Comparison of ENCODE assay signal across 1 cellular context in the genomic region with DNA sequence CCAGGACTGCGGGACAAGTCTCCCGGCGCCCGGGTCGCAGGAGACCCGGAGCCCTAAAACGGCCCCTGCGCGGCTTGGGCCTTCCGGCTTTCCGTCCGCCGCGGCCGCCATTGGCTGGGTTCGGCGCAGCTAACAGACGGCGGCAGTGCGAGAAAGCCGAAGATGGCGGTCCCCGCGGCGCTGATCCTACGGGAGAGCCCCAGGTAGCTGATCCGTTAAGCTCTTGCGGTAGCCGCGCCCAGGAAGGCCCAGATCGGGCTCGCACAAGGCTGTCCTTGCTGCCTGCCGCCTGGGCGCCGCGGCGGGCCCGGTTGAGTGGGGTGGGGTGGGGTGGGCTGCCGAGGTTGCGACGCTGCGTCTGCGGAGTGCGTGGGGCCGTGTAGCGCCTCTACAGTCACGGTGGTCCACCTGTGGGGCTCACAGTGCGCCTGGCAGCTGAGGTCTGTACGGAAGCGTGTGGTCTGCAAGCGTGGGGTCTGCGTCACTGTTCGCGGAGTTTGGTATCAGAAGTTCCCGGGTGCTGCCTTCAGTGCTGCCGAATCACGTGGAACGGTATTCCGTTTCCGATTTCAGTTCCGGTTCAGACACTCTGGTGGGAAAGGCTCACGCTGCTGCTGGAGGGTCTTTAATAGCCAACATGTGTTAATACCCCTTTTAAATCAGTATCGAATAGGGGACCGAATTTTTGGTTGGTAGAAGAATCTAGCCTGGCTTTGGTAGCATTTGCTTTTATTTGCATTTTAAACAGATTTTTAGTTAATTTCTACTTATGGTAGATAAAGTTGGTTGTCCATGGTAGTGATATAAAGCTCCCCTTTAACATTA.
TF ChIP-seq lines count a peak whose summit lies in the region.

A gene (plus strand): TSS at position 135 of the 825 bp plus-strand sequence.

TF ChIP-seq in GM12878, 131 proteins besides CTCF, POLR2A, EP300 and RAD21 (continued from another document and continues in another):
- TF ChIP-seq, protein P1, sequence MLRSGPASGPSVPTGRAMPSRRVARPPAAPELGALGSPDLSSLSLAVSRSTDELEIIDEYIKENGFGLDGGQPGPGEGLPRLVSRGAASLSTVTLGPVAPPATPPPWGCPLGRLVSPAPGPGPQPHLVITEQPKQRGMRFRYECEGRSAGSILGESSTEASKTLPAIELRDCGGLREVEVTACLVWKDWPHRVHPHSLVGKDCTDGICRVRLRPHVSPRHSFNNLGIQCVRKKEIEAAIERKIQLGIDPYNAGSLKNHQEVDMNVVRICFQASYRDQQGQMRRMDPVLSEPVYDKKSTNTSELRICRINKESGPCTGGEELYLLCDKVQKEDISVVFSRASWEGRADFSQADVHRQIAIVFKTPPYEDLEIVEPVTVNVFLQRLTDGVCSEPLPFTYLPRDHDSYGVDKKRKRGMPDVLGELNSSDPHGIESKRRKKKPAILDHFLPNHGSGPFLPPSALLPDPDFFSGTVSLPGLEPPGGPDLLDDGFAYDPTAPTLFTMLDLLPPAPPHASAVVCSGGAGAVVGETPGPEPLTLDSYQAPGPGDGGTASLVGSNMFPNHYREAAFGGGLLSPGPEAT (IDR thresholded peaks at IDR 0.05; ENCODE audit: low read depth), result peak; percentile 55; the same call in 1 of the 2 replicates
- peak; percentile 26; the same call in 1 of the 2 replicates for TF ChIP-seq CHD2 (IDR thresholded peaks at IDR 0.05; ENCODE audit: borderline replicate concordance, low read depth, low read length)
- TF ChIP-seq SREBF1 (IDR thresholded peaks at IDR 0.05; ENCODE audit: low read length), result no peak
- no peak for TF ChIP-seq NR2C2 (IDR thresholded peaks at IDR 0.05; ENCODE audit: borderline replicate concordance, control insufficient read depth, insufficient read length, low read depth)
- TF ChIP-seq KAT2A (conservative IDR thresholded peaks at IDR 0.05; ENCODE audit: control insufficient read depth, low read depth, low read length), result no peak
- TF ChIP-seq, protein P2, sequence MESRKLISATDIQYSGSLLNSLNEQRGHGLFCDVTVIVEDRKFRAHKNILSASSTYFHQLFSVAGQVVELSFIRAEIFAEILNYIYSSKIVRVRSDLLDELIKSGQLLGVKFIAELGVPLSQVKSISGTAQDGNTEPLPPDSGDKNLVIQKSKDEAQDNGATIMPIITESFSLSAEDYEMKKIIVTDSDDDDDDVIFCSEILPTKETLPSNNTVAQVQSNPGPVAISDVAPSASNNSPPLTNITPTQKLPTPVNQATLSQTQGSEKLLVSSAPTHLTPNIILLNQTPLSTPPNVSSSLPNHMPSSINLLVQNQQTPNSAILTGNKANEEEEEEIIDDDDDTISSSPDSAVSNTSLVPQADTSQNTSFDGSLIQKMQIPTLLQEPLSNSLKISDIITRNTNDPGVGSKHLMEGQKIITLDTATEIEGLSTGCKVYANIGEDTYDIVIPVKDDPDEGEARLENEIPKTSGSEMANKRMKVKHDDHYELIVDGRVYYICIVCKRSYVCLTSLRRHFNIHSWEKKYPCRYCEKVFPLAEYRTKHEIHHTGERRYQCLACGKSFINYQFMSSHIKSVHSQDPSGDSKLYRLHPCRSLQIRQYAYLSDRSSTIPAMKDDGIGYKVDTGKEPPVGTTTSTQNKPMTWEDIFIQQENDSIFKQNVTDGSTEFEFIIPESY (IDR thresholded peaks at IDR 0.05), result no peak
- TF ChIP-seq CHD4 (IDR thresholded peaks at IDR 0.05), result no peak
- TF ChIP-seq MTA2 (IDR thresholded peaks at IDR 0.05; ENCODE audit: low read depth), result peak; percentile 42
- no peak for TF ChIP-seq SMAD1 (IDR thresholded peaks at IDR 0.05; ENCODE audit: low read depth, partially characterized antibody)
- peak; percentile 46 for TF ChIP-seq HCFC1 (IDR thresholded peaks at IDR 0.05; ENCODE audit: low read length)
- peak in 1 of 2 experiments; percentile 96; a peak in 2 of 4 replicates for TF ChIP-seq ETV6 (conservative IDR thresholded peaks at IDR 0.05 in 1 of 2, IDR thresholded peaks at IDR 0.05 in 1 of 2; ENCODE audit: borderline replicate concordance in 1 of 2, low read depth in 1 of 2)
- peak; percentile 90 to 92 for TF ChIP-seq BHLHE40 (IDR thresholded peaks at IDR 0.05; ENCODE audit: borderline replicate concordance in 1 of 2, low read depth in 2 of 2, low read length in 1 of 2)
- TF ChIP-seq, protein P3, sequence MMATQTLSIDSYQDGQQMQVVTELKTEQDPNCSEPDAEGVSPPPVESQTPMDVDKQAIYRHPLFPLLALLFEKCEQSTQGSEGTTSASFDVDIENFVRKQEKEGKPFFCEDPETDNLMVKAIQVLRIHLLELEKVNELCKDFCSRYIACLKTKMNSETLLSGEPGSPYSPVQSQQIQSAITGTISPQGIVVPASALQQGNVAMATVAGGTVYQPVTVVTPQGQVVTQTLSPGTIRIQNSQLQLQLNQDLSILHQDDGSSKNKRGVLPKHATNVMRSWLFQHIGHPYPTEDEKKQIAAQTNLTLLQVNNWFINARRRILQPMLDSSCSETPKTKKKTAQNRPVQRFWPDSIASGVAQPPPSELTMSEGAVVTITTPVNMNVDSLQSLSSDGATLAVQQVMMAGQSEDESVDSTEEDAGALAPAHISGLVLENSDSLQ (IDR thresholded peaks at IDR 0.05), result peak; percentile 23; the same call in 1 of the 2 replicates
- peak; percentile 53; the same call in 1 of the 2 replicates for TF ChIP-seq TAF1 (IDR thresholded peaks at IDR 0.05; ENCODE audit: borderline replicate concordance, low read depth, low read length)
- TF ChIP-seq TCF3 (IDR thresholded peaks at IDR 0.05; ENCODE audit: borderline replicate concordance, insufficient read depth, low read depth, low read length), result peak; percentile 85
- no peak for TF ChIP-seq ASH2L (IDR thresholded peaks at IDR 0.05; ENCODE audit: borderline replicate concordance, low read depth)
- TF ChIP-seq TARDBP (IDR thresholded peaks at IDR 0.05; ENCODE audit: borderline replicate concordance), result 0 out of 2 replicates have a peak, but pooled peaks have one; percentile 25
- TF ChIP-seq, protein P4, sequence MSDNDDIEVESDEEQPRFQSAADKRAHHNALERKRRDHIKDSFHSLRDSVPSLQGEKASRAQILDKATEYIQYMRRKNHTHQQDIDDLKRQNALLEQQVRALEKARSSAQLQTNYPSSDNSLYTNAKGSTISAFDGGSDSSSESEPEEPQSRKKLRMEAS (IDR thresholded peaks at IDR 0.05; ENCODE audit: low read depth, low read length), result peak; percentile 74; the same call in 1 of the 2 replicates
- no peak for TF ChIP-seq SIX5 (IDR thresholded peaks at IDR 0.05; ENCODE audit: low read depth, low read length, severe bottlenecking)
- 0 out of 2 replicates have a peak, but pooled peaks have one; percentile 47 for TF ChIP-seq CHD1 (IDR thresholded peaks at IDR 0.05; ENCODE audit: low read depth, low read length)
- TF ChIP-seq LARP7 (IDR thresholded peaks at IDR 0.05), result peak; percentile 44; the same call in 1 of the 2 replicates
- TF ChIP-seq, protein P5, sequence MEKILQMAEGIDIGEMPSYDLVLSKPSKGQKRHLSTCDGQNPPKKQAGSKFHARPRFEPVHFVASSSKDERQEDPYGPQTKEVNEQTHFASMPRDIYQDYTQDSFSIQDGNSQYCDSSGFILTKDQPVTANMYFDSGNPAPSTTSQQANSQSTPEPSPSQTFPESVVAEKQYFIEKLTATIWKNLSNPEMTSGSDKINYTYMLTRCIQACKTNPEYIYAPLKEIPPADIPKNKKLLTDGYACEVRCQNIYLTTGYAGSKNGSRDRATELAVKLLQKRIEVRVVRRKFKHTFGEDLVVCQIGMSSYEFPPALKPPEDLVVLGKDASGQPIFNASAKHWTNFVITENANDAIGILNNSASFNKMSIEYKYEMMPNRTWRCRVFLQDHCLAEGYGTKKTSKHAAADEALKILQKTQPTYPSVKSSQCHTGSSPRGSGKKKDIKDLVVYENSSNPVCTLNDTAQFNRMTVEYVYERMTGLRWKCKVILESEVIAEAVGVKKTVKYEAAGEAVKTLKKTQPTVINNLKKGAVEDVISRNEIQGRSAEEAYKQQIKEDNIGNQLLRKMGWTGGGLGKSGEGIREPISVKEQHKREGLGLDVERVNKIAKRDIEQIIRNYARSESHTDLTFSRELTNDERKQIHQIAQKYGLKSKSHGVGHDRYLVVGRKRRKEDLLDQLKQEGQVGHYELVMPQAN (conservative IDR thresholded peaks at IDR 0.05), result peak; percentile 73
- peak; percentile 98 for TF ChIP-seq YY1 (IDR thresholded peaks at IDR 0.05; ENCODE audit: low read depth, low read length)
- TF ChIP-seq, protein P6, sequence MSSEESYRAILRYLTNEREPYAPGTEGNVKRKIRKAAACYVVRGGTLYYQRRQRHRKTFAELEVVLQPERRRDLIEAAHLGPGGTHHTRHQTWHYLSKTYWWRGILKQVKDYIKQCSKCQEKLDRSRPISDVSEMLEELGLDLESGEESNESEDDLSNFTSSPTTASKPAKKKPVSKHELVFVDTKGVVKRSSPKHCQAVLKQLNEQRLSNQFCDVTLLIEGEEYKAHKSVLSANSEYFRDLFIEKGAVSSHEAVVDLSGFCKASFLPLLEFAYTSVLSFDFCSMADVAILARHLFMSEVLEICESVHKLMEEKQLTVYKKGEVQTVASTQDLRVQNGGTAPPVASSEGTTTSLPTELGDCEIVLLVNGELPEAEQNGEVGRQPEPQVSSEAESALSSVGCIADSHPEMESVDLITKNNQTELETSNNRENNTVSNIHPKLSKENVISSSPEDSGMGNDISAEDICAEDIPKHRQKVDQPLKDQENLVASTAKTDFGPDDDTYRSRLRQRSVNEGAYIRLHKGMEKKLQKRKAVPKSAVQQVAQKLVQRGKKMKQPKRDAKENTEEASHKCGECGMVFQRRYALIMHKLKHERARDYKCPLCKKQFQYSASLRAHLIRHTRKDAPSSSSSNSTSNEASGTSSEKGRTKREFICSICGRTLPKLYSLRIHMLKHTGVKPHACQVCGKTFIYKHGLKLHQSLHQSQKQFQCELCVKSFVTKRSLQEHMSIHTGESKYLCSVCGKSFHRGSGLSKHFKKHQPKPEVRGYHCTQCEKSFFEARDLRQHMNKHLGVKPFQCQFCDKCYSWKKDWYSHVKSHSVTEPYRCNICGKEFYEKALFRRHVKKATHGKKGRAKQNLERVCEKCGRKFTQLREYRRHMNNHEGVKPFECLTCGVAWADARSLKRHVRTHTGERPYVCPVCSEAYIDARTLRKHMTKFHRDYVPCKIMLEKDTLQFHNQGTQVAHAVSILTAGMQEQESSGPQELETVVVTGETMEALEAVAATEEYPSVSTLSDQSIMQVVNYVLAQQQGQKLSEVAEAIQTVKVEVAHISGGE (CRISPR knock-in tag; IDR thresholded peaks at IDR 0.05), result no peak
- TF ChIP-seq SPI1 (IDR thresholded peaks at IDR 0.05; ENCODE audit: borderline replicate concordance, insufficient read depth, low read depth, low read length), result peak; percentile 66; the same call in 1 of the 2 replicates
- peak; percentile 72; the same call in 2 of the 3 replicates for TF ChIP-seq POU2F2 (IDR thresholded peaks at IDR 0.05; ENCODE audit: borderline replicate concordance, low read depth, low read length)
- TF ChIP-seq, protein P7, sequence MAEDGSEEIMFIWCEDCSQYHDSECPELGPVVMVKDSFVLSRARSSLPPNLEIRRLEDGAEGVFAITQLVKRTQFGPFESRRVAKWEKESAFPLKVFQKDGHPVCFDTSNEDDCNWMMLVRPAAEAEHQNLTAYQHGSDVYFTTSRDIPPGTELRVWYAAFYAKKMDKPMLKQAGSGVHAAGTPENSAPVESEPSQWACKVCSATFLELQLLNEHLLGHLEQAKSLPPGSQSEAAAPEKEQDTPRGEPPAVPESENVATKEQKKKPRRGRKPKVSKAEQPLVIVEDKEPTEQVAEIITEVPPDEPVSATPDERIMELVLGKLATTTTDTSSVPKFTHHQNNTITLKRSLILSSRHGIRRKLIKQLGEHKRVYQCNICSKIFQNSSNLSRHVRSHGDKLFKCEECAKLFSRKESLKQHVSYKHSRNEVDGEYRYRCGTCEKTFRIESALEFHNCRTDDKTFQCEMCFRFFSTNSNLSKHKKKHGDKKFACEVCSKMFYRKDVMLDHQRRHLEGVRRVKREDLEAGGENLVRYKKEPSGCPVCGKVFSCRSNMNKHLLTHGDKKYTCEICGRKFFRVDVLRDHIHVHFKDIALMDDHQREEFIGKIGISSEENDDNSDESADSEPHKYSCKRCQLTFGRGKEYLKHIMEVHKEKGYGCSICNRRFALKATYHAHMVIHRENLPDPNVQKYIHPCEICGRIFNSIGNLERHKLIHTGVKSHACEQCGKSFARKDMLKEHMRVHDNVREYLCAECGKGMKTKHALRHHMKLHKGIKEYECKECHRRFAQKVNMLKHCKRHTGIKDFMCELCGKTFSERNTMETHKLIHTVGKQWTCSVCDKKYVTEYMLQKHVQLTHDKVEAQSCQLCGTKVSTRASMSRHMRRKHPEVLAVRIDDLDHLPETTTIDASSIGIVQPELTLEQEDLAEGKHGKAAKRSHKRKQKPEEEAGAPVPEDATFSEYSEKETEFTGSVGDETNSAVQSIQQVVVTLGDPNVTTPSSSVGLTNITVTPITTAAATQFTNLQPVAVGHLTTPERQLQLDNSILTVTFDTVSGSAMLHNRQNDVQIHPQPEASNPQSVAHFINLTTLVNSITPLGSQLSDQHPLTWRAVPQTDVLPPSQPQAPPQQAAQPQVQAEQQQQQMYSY (CRISPR knock-in tag; IDR thresholded peaks at IDR 0.05), result no peak
- TF ChIP-seq EED (IDR thresholded peaks at IDR 0.05; ENCODE audit: low read depth), result peak; percentile 46; the same call in 1 of the 2 replicates
- no peak for TF ChIP-seq CEBPB (IDR thresholded peaks at IDR 0.05; ENCODE audit: borderline replicate concordance in 1 of 2, low read depth in 2 of 2, low read length in 2 of 2)
- TF ChIP-seq, protein P8, sequence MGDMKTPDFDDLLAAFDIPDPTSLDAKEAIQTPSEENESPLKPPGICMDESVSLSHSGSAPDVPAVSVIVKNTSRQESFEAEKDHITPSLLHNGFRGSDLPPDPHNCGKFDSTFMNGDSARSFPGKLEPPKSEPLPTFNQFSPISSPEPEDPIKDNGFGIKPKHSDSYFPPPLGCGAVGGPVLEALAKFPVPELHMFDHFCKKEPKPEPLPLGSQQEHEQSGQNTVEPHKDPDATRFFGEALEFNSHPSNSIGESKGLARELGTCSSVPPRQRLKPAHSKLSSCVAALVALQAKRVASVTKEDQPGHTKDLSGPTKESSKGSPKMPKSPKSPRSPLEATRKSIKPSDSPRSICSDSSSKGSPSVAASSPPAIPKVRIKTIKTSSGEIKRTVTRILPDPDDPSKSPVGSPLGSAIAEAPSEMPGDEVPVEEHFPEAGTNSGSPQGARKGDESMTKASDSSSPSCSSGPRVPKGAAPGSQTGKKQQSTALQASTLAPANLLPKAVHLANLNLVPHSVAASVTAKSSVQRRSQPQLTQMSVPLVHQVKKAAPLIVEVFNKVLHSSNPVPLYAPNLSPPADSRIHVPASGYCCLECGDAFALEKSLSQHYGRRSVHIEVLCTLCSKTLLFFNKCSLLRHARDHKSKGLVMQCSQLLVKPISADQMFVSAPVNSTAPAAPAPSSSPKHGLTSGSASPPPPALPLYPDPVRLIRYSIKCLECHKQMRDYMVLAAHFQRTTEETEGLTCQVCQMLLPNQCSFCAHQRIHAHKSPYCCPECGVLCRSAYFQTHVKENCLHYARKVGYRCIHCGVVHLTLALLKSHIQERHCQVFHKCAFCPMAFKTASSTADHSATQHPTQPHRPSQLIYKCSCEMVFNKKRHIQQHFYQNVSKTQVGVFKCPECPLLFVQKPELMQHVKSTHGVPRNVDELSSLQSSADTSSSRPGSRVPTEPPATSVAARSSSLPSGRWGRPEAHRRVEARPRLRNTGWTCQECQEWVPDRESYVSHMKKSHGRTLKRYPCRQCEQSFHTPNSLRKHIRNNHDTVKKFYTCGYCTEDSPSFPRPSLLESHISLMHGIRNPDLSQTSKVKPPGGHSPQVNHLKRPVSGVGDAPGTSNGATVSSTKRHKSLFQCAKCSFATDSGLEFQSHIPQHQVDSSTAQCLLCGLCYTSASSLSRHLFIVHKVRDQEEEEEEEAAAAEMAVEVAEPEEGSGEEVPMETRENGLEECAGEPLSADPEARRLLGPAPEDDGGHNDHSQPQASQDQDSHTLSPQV (IDR thresholded peaks at IDR 0.05), result no peak
